Comparison of ENCODE assay signal across 1 cellular context in genomic region chr1:46969014-46969619, GRCh38.
TF ChIP-seq lines count a peak whose summit lies in the region.

No MANE protein-coding gene starts in this region.

TF ChIP-seq in SK-N-SH, 30 proteins besides CTCF, POLR2A, EP300 and RAD21 (continued from another document):
- TF ChIP-seq USF1 (IDR thresholded peaks at IDR 0.05; ENCODE audit: borderline replicate concordance, low read depth) (no peak), ZBTB33 (IDR thresholded peaks at IDR 0.05; ENCODE audit: borderline replicate concordance, low read depth) (no peak), TEAD4 (IDR thresholded peaks at IDR 0.05; ENCODE audit: borderline replicate concordance, insufficient read depth) (no peak), RCOR1 (IDR thresholded peaks at IDR 0.05; ENCODE audit: low read length) (no peak), POLR2AphosphoS5 (IDR thresholded peaks at IDR 0.05; ENCODE audit: low read depth, low read length) (no peak), FOXM1 (IDR thresholded peaks at IDR 0.05; ENCODE audit: low read depth) (no peak)
